In the genomic region with DNA sequence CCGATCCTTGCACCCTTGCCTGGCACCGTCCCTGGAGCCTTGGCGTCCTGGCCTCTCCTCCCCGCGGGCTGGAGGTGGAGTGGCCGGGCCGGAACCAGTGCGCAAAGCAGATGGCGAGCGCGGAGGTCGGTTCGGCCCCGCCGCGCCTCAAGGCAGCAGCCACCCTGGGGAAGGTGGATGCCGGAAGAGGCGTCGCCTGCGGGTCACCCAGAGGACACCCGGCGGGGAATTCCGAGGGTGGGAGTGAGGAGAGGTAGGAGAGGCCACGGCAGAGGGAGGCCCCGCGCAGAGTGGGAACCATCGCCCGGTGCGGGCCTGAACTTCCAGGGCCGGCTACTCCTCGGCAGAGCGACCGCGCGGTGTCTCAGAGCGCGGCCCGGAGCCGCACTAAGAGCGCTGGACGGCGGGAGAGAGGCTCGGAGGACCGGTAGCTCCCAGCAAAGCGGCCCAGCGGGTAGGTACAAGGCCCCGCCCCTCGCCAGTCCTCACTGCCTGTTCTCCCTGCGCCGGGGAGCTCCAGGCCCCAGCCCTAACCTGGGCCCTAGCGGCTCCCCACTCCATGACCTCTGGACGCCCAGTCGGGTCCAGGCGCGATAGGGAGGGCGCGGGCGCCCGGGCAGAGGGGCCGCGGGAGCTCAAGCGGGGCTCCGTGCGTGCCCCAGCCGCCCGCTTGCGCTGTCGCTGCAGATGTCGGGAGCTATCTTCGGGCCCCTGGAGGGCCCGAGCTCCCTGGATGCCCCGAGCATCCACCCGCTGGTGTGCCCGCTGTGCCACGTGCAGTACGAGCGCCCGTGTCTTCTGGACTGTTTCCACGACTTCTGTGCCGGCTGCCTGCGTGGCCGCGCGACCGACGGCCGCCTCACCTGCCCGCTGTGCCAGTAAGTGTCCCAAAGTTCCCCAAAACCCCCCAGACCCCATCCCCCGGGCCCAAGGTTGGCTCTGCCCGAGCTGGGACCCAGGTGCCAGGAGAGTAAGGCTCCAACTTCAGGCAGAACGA, we compare ENCODE assay signal across 1 cellular context.
TF ChIP-seq lines count a peak whose summit lies in the region.

A gene with protein sequence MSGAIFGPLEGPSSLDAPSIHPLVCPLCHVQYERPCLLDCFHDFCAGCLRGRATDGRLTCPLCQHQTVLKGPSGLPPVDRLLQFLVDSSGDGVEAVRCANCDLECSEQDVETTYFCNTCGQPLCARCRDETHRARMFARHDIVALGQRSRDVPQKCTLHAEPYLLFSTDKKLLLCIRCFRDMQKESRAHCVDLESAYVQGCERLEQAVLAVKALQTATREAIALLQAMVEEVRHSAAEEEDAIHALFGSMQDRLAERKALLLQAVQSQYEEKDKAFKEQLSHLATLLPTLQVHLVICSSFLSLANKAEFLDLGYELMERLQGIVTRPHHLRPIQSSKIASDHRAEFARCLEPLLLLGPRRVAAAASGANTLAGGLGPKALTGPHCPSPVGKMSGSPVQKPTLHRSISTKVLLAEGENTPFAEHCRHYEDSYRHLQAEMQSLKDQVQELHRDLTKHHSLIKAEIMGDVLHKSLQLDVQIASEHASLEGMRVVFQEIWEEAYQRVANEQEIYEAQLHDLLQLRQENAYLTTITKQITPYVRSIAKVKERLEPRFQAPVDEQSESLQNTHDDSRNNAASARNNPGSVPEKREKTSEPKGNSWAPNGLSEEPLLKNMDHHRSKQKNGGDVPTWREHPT (plus strand): TSS at position 271 of the 997 bp plus-strand sequence. CDS start 417 bp downstream, at position 688.

TF ChIP-seq in HepG2, 621 proteins besides CTCF, POLR2A, EP300 and RAD21 (continued from another document and continues in another):
- peak; percentile 69; the same call in 1 of the 2 replicates for TF ChIP-seq ZIK1 (CRISPR knock-in tag; IDR thresholded peaks at IDR 0.05; ENCODE audit: borderline replicate concordance, low read depth)
- no peak for TF ChIP-seq TSC22D2 (CRISPR knock-in tag; IDR thresholded peaks at IDR 0.05; ENCODE audit: borderline replicate concordance)
- TF ChIP-seq PRDM10 (CRISPR knock-in tag; IDR thresholded peaks at IDR 0.05; ENCODE audit: low read depth) = peak; percentile 82; the same call in 1 of the 2 replicates
- no peak for TF ChIP-seq ZFP41 (CRISPR knock-in tag; IDR thresholded peaks at IDR 0.05; ENCODE audit: borderline replicate concordance)
- peak; percentile 39; the same call in 1 of the 2 replicates for TF ChIP-seq MIXL1 (CRISPR knock-in tag; IDR thresholded peaks at IDR 0.05)
- TF ChIP-seq, protein P1, sequence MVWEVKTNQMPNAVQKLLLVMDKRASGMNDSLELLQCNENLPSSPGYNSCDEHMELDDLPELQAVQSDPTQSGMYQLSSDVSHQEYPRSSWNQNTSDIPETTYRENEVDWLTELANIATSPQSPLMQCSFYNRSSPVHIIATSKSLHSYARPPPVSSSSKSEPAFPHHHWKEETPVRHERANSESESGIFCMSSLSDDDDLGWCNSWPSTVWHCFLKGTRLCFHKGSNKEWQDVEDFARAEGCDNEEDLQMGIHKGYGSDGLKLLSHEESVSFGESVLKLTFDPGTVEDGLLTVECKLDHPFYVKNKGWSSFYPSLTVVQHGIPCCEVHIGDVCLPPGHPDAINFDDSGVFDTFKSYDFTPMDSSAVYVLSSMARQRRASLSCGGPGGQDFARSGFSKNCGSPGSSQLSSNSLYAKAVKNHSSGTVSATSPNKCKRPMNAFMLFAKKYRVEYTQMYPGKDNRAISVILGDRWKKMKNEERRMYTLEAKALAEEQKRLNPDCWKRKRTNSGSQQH (CRISPR knock-in tag; IDR thresholded peaks at IDR 0.05; ENCODE audit: low read depth) = no peak
- TF ChIP-seq ZNF550 (CRISPR knock-in tag; IDR thresholded peaks at IDR 0.05; ENCODE audit: borderline replicate concordance) = no peak
- no peak for TF ChIP-seq ZNF816 (CRISPR knock-in tag; IDR thresholded peaks at IDR 0.05; ENCODE audit: borderline replicate concordance)
- 0 out of 2 replicates have a peak, but pooled peaks have one; percentile 34 for TF ChIP-seq ZNF256 (CRISPR knock-in tag; conservative IDR thresholded peaks at IDR 0.05)
- 0 out of 2 replicates have a peak, but pooled peaks have one; percentile 25 for TF ChIP-seq WIZ (CRISPR knock-in tag; IDR thresholded peaks at IDR 0.05)
- no peak for TF ChIP-seq ZNF121 (CRISPR knock-in tag; IDR thresholded peaks at IDR 0.05)
- TF ChIP-seq, protein P2, sequence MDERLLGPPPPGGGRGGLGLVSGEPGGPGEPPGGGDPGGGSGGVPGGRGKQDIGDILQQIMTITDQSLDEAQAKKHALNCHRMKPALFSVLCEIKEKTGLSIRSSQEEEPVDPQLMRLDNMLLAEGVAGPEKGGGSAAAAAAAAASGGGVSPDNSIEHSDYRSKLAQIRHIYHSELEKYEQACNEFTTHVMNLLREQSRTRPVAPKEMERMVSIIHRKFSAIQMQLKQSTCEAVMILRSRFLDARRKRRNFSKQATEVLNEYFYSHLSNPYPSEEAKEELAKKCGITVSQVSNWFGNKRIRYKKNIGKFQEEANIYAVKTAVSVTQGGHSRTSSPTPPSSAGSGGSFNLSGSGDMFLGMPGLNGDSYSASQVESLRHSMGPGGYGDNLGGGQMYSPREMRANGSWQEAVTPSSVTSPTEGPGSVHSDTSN (CRISPR knock-in tag; IDR thresholded peaks at IDR 0.05) = no peak
- TF ChIP-seq HINFP (CRISPR knock-in tag; IDR thresholded peaks at IDR 0.05; ENCODE audit: low read depth) = 0 out of 2 replicates have a peak, but pooled peaks have one; percentile 64
- peak; percentile 93; the same call in 1 of the 2 replicates for TF ChIP-seq ZNF510 (CRISPR knock-in tag; IDR thresholded peaks at IDR 0.05; ENCODE audit: low read depth)
- TF ChIP-seq, protein P3, sequence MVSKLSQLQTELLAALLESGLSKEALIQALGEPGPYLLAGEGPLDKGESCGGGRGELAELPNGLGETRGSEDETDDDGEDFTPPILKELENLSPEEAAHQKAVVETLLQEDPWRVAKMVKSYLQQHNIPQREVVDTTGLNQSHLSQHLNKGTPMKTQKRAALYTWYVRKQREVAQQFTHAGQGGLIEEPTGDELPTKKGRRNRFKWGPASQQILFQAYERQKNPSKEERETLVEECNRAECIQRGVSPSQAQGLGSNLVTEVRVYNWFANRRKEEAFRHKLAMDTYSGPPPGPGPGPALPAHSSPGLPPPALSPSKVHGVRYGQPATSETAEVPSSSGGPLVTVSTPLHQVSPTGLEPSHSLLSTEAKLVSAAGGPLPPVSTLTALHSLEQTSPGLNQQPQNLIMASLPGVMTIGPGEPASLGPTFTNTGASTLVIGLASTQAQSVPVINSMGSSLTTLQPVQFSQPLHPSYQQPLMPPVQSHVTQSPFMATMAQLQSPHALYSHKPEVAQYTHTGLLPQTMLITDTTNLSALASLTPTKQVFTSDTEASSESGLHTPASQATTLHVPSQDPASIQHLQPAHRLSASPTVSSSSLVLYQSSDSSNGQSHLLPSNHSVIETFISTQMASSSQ (IDR thresholded peaks at IDR 0.05; ENCODE audit: low read depth) = no peak
- TF ChIP-seq, protein P3 (CRISPR knock-in tag; IDR thresholded peaks at IDR 0.05; ENCODE audit: borderline replicate concordance) = peak; percentile 58; the same call in 1 of the 2 replicates
- peak; percentile 55; the same call in 1 of the 2 replicates for TF ChIP-seq ZNF430 (CRISPR knock-in tag; IDR thresholded peaks at IDR 0.05)
- peak; percentile 81 for TF ChIP-seq ZNF710 (CRISPR knock-in tag; IDR thresholded peaks at IDR 0.05; ENCODE audit: borderline replicate concordance)
- peak; percentile 70; the same call in 1 of the 2 replicates for TF ChIP-seq ZSCAN12 (CRISPR knock-in tag; IDR thresholded peaks at IDR 0.05)
- TF ChIP-seq, protein P4, sequence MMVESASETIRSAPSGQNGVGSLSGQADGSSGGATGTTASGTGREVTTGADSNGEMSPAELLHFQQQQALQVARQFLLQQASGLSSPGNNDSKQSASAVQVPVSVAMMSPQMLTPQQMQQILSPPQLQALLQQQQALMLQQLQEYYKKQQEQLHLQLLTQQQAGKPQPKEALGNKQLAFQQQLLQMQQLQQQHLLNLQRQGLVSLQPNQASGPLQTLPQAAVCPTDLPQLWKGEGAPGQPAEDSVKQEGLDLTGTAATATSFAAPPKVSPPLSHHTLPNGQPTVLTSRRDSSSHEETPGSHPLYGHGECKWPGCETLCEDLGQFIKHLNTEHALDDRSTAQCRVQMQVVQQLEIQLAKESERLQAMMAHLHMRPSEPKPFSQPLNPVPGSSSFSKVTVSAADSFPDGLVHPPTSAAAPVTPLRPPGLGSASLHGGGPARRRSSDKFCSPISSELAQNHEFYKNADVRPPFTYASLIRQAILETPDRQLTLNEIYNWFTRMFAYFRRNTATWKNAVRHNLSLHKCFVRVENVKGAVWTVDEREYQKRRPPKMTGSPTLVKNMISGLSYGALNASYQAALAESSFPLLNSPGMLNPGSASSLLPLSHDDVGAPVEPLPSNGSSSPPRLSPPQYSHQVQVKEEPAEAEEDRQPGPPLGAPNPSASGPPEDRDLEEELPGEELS (CRISPR knock-in tag; IDR thresholded peaks at IDR 0.05) = peak; percentile 36
- TF ChIP-seq NFYB (CRISPR knock-in tag; IDR thresholded peaks at IDR 0.05) = 0 out of 2 replicates have a peak, but pooled peaks have one; percentile 8
- TF ChIP-seq ZFP36 (IDR thresholded peaks at IDR 0.05; ENCODE audit: borderline replicate concordance, low read depth, low read length, partially characterized antibody) = no peak
- TF ChIP-seq ZNF614 (CRISPR knock-in tag; IDR thresholded peaks at IDR 0.05; ENCODE audit: borderline replicate concordance) = 0 out of 2 replicates have a peak, but pooled peaks have one; percentile 56
